ENCODE assay signal across 1 cellular context in genomic region chr5:139293504-139294371, GRCh38.
TF ChIP-seq lines count a peak whose summit lies in the region.

TSS of gene MATR3 (plus strand) at chr5:139293740. CDS start at chr5:139307416, 13,676 bp downstream.

TF ChIP-seq in K562, 482 proteins besides CTCF, POLR2A, EP300 and RAD21 (continued from another document and continues in another):
- TF ChIP-seq THAP7 (CRISPR knock-in tag; IDR thresholded peaks at IDR 0.05) (no peak), ELK1 (CRISPR knock-in tag; IDR thresholded peaks at IDR 0.05) (no peak), MXD1 (CRISPR knock-in tag; IDR thresholded peaks at IDR 0.05; ENCODE audit: borderline replicate concordance, poor library complexity, severe bottlenecking) (no peak), FOXA3 (CRISPR knock-in tag; conservative IDR thresholded peaks at IDR 0.05 in 1 of 2, IDR thresholded peaks at IDR 0.05 in 1 of 2) (peak in 1 of 2 experiments; percentile 54; a peak in 1 of 4 replicates), POLR2AphosphoS5 (IDR thresholded peaks at IDR 0.05; ENCODE audit: control insufficient read depth, insufficient read depth, low read depth, low read length) (peak; percentile 96), FUS (optimal IDR thresholded peaks at IDR 0.05; ENCODE audit: low read depth, low read length) (peak; percentile 32), PATZ1 (CRISPR knock-in tag; IDR thresholded peaks at IDR 0.05; ENCODE audit: borderline replicate concordance) (no peak), ZBTB9 (CRISPR knock-in tag; IDR thresholded peaks at IDR 0.05) (0 out of 2 replicates have a peak, but pooled peaks have one; percentile 76), ZNF780A (CRISPR knock-in tag; IDR thresholded peaks at IDR 0.05) (no peak), FOS (IDR thresholded peaks at IDR 0.05; ENCODE audit: extremely low read depth, insufficient read length) (no peak), IRF9 (tag; IDR thresholded peaks at IDR 0.05) (no peak), TAF9B (IDR thresholded peaks at IDR 0.05; ENCODE audit: partially characterized antibody) (peak; percentile 88), FOXO4 (CRISPR knock-in tag; IDR thresholded peaks at IDR 0.05) (no peak), C11orf30 (IDR thresholded peaks at IDR 0.05; ENCODE audit: low read depth) (peak; percentile 43; the same call in 1 of the 2 replicates), SMAD4 (CRISPR knock-in tag; conservative IDR thresholded peaks at IDR 0.05) (peak; percentile 69), ZFP1 (CRISPR knock-in tag; IDR thresholded peaks at IDR 0.05) (no peak), ZNF134 (CRISPR knock-in tag; conservative IDR thresholded peaks at IDR 0.05) (no peak), PML (IDR thresholded peaks at IDR 0.05; ENCODE audit: low read length) (peak; percentile 88; the same call in 1 of the 2 replicates), E2F8 (IDR thresholded peaks at IDR 0.05; ENCODE audit: low read depth, partially characterized antibody) (peak; percentile 94), MYC (IDR thresholded peaks at IDR 0.05; ENCODE audit: low read depth, low read length) (peak; percentile 80), MYC (CRISPR knock-in tag; IDR thresholded peaks at IDR 0.05; ENCODE audit: borderline replicate concordance, low read depth) (peak; percentile 98), KLF10 (CRISPR knock-in tag; IDR thresholded peaks at IDR 0.05) (no peak), RBBP5 (IDR thresholded peaks at IDR 0.05; ENCODE audit: borderline replicate concordance, insufficient read depth, low read length, poor library complexity, severe bottlenecking) (peak; percentile 92), TFE3 (CRISPR knock-in tag; IDR thresholded peaks at IDR 0.05) (no peak), E2F3 (CRISPR knock-in tag; IDR thresholded peaks at IDR 0.05) (no peak), CREB5 (CRISPR knock-in tag; IDR thresholded peaks at IDR 0.05) (no peak), ZFPM2 (CRISPR knock-in tag; IDR thresholded peaks at IDR 0.05) (no peak), PHB (CRISPR knock-in tag; IDR thresholded peaks at IDR 0.05) (peak; percentile 88), SREBF2 (CRISPR knock-in tag; IDR thresholded peaks at IDR 0.05) (no peak), ZBTB5 (IDR thresholded peaks at IDR 0.05) (no peak), GTF3C2 (IDR thresholded peaks at IDR 0.05; ENCODE audit: borderline replicate concordance, extremely low read depth, insufficient read length) (peak; percentile 81), SAP30 (IDR thresholded peaks at IDR 0.05; ENCODE audit: borderline replicate concordance, insufficient read depth, low read depth, low read length, poor library complexity, severe bottlenecking) (no peak), NR3C1 (CRISPR knock-in tag; IDR thresholded peaks at IDR 0.05) (no peak), IFI16 (CRISPR knock-in tag; IDR thresholded peaks at IDR 0.05) (no peak), CCAR2 (IDR thresholded peaks at IDR 0.05; ENCODE audit: low read depth, low read length) (no peak), NCOR1 (IDR thresholded peaks at IDR 0.05) (peak; percentile 22)
